Comparison of ENCODE assay signal across 12 cellular contexts in the genomic region with DNA sequence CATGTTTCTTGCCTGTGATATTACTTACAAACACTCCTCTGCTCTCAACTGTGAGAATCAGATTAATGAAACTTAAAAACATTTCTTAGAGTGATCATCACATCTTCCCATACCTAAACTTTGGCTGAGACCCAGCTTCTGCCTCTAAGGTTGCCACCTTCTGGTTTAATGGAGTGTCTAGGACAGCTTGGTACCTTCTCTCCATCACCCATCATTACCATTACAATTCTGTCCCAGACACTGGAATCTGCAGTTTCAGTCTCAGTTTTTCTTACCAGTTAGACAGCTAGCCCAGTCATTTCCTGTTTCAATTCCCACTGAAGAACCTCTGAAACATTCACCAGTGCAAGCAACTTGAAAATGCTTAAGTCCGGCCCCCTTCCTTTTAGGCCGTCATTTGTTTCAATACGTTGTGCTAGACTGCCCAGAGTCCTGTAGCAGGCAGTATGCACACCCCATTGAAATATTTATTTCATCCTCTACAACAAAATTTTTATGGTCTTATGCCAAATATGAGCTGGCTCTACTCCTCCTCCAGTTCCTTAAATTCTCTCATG.
A peak's percentile ranks its signal among the peaks of the same experiment; 100 is the strongest.
DNase-seq lines count a peak whose midpoint lies in the region; ATAC-seq, FAIRE-seq and TF ChIP-seq lines count a peak whose summit lies in the region.
"Had no signal": no experiment of that assay in that cellular context is flagged by ENCODE, and none has a peak within 500 bp of the region (broad histone marks: within the 10 kb centered on the region; RNA-seq: fewer than 3 reads in every experiment).

No MANE protein-coding gene starts in this region.

- no peak for TF ChIP-seq CTCF in endothelial cell of umbilical vein (IDR thresholded peaks at IDR 0.05; ENCODE audit: extremely low read depth in 1 of 2, insufficient read depth in 1 of 2, low read depth in 1 of 2, low read length in 2 of 2)
- no peak for TF ChIP-seq CTCF in nephron progenitor cell (IDR thresholded peaks at IDR 0.05)
- TF ChIP-seq CTCF in GM20000 (IDR thresholded peaks at IDR 0.05; ENCODE audit: extremely low read depth, missing control alignments), result no peak

- no peaks in the 10 kb centered on the region for H3K36me3 Mint-ChIP-seq in nephron progenitor cell (ENCODE audit: low read depth)
- H3K36me3 Mint-ChIP-seq: T-cell had no signal

- no peak for TF ChIP-seq POLR2A in endothelial cell of umbilical vein (IDR thresholded peaks at IDR 0.05; ENCODE audit: low read depth, low read length)

- H3K79me2 ChIP-seq in endothelial cell of umbilical vein (ENCODE audit: control insufficient read depth, insufficient read depth, low read length), result no peaks in the 10 kb centered on the region

- H3K4me1 ChIP-seq in endothelial cell of umbilical vein (ENCODE audit: control insufficient read depth, extremely low read depth, insufficient read depth, low read length), result peaks cover 32% of the 10 kb centered on the region

- peak; percentile 59 for DNase-seq in Daoy (ENCODE audit: low read depth)
- peak; percentile 60 for DNase-seq in NOMO-1 treated with DMSO at 0.1 percent for 48 hours (lab: John Stamatoyannopoulos, UW; ENCODE audit: unreplicated experiment)
- DNase-seq in endothelial cell of umbilical vein (ENCODE audit: low read depth, low spot score), result peak; percentile 91
- no peak for DNase-seq in nephron progenitor cell
- no peak for DNase-seq in GM20000 (ENCODE audit: low spot score)
- DNase-seq: activated T-cell treated with anti-CD3 and anti-CD28 coated beads, Interleukin-2, amount 50 U/mL, for 4 hours; DMS79; NCI-H1436 treated with DMSO at 0.1 percent for 48 hours; T-cell had no signal

- peaks cover 14% of the 10 kb centered on the region for H3K4me1 Mint-ChIP-seq in nephron progenitor cell

- H3K4me3 Mint-ChIP-seq in nephron progenitor cell, result no peak overlapping the region
- H3K4me3 Mint-ChIP-seq: activated T-cell treated with anti-CD3 and anti-CD28 coated beads, Interleukin-2, amount 50 U/mL, for 4 hours; T-cell had no signal

- H3K4me3 ChIP-seq in endothelial cell of umbilical vein (replicated peaks in 1 of 3; ENCODE audit: insufficient read depth in 1 of 3, low read depth in 1 of 3, low read length in 3 of 3), result peak overlapping the region in 1 of 3 experiments; percentile 4

- CTCF ChIA-PET in endothelial cell of umbilical vein (lab: Charles Lee), result interaction anchor here (0.6 to 3.6 kb wide), 8 partner anchors 9 to 39 kb away, joined by 3 to 29 read pairs (median 3); no protein-coding TSS in a partner anchor

- H3K4me2 ChIP-seq in endothelial cell of umbilical vein (ENCODE audit: insufficient read depth, low read length), result peak overlapping the region; percentile 70

- H3K9me1 ChIP-seq in endothelial cell of umbilical vein (replicated peaks; ENCODE audit: control insufficient read depth, extremely low read depth, insufficient read depth, low read length), result no peaks in the 10 kb centered on the region

- H4K20me1 ChIP-seq in endothelial cell of umbilical vein (replicated peaks; ENCODE audit: control insufficient read depth, extremely low read depth, insufficient read depth, low read length), result no peaks in the 10 kb centered on the region

- H3K36me3 ChIP-seq in endothelial cell of umbilical vein (ENCODE audit: control insufficient read depth in 2 of 2, extremely low read depth in 1 of 2, insufficient read depth in 2 of 2, low read length in 2 of 2), result no peaks in the 10 kb centered on the region

- POLR2A ChIA-PET in endothelial cell of umbilical vein (lab: Charles Lee), result interaction anchor here (1.6 kb wide), 1 partner anchor 193 kb away, joined by 4 read pairs; a partner anchor contains a TSS

- ATAC-seq in HG03571 (IDR thresholded peaks at IDR 0.05; ENCODE audit: unreplicated experiment) (no peak), HG02623 (IDR thresholded peaks at IDR 0.05; ENCODE audit: unreplicated experiment) (no peak), GM21825 (IDR thresholded peaks at IDR 0.05; ENCODE audit: unreplicated experiment) (no peak)
- ATAC-seq: activated T-cell treated with anti-CD3 and anti-CD28 coated beads, Interleukin-2, amount 50 U/mL, for 4 hours; T-cell had no signal

- no peaks in the 10 kb centered on the region for H3K27me3 ChIP-seq in endothelial cell of umbilical vein (ENCODE audit: control insufficient read depth in 2 of 2, insufficient read depth in 2 of 2, low read length in 2 of 2)

- no TSS peak for BruUV-seq in endothelial cell of umbilical vein (replicated peaks; lab: Mats Ljungman, UMichigan)

- peaks cover 9% of the 10 kb centered on the region for H3K27me3 Mint-ChIP-seq in nephron progenitor cell (ENCODE audit: low read depth, poor library complexity)

- FAIRE-seq in endothelial cell of umbilical vein (lab: Jason Lieb, UNC), result peak; percentile 89

- dilution Hi-C loops in endothelial cell of umbilical vein (cut with MboI; ENCODE audit: extremely low pct_ligation_motif_present, low sequenced_read_pairs), result no loop called here

- H3K27ac ChIP-seq in endothelial cell of umbilical vein (ENCODE audit: insufficient read depth, low read depth, low read length), result peak overlapping the region; percentile 94

- H3K9ac ChIP-seq in endothelial cell of umbilical vein (replicated peaks; ENCODE audit: extremely low read depth, insufficient read depth, low read length), result peak overlapping the region; percentile 70

- H2AFZ ChIP-seq in endothelial cell of umbilical vein (ENCODE audit: low read depth, low read length), result peak overlapping the region; percentile 75

- peak overlapping the region; percentile 60 for H3K27ac Mint-ChIP-seq in nephron progenitor cell
- H3K27ac Mint-ChIP-seq: T-cell had no signal

- no peaks in the 10 kb centered on the region for H3K9me3 ChIP-seq in endothelial cell of umbilical vein (replicated peaks; ENCODE audit: control insufficient read depth, insufficient read depth, low read length)

- H3K9me3 Mint-ChIP-seq in nephron progenitor cell, result peaks cover 8% of the 10 kb centered on the region
- H3K9me3 Mint-ChIP-seq: activated T-cell treated with anti-CD3 and anti-CD28 coated beads, Interleukin-2, amount 50 U/mL, for 4 hours; T-cell had no signal

- intact Hi-C loops in endothelial cell of umbilical vein (cut with micrococcal nuclease), result loop anchor here (1.0 to 2.0 kb wide), 4 partner anchors 15 to 192 kb away; a partner anchor contains a TSS

TF ChIP-seq in endothelial cell of umbilical vein, 7 proteins besides CTCF, POLR2A, EP300 and RAD21:
- peak; percentile 21 for TF ChIP-seq POLR2AphosphoS5 (IDR thresholded peaks at IDR 0.05; ENCODE audit: insufficient read depth, low read depth, low read length)
- no peak for TF ChIP-seq GATA2 (IDR thresholded peaks at IDR 0.05; ENCODE audit: insufficient read depth, insufficient read length, low read depth, low read length)
- peak; percentile 61 for TF ChIP-seq FOS (IDR thresholded peaks at IDR 0.05; ENCODE audit: borderline replicate concordance, insufficient read depth, low read length)
TF ChIP-seq in endothelial cell of umbilical vein: peak in this region for 2.

Comparison
In these comparisons a context has a peak if more than half of its experiments do, and no peak if none do; other contexts are left out.
1. DNase-seq: peak in Daoy (single experiment), NOMO-1 treated with DMSO at 0.1 percent for 48 hours (single experiment) and endothelial cell of umbilical vein (single experiment); none in nephron progenitor cell (single experiment) and GM20000 (single experiment).